ENCODE assay signal across 8 cellular contexts in genomic region chr3:61358364-61358763, GRCh38.
A peak's percentile ranks its signal among the peaks of the same experiment; 100 is the strongest.
DNase-seq lines count a peak whose midpoint lies in the region; ATAC-seq and TF ChIP-seq lines count a peak whose summit lies in the region.

No MANE protein-coding gene starts in this region.

- H3K27me3 ChIP-seq in WERI-Rb-1 (ENCODE audit: insufficient read depth, low read depth, severe bottlenecking) = no peaks in the 10 kb centered on the region

- H3K9me3 ChIP-seq in WERI-Rb-1 (ENCODE audit: severe bottlenecking) = no peaks in the 10 kb centered on the region

- no peaks in the 10 kb centered on the region for H3K36me3 ChIP-seq in WERI-Rb-1

- ATAC-seq in GM19351 (IDR thresholded peaks at IDR 0.05; ENCODE audit: unreplicated experiment) (peak; percentile 99), HG03060 (IDR thresholded peaks at IDR 0.05; ENCODE audit: low read depth, unreplicated experiment) (peak; percentile 92)

- H3K27ac ChIP-seq in WERI-Rb-1 = no peak overlapping the region

- DNase-seq in WERI-Rb-1 (peak; percentile 28), mucosa of gallbladder (ENCODE audit: low spot score) (peak; percentile 82), HuH-7.5 (ENCODE audit: low spot score) (no peak), dermis blood vessel endothelial cell (no peak), NCI-H526 treated with DMSO at 0.1 percent for 48 hours (lab: John Stamatoyannopoulos, UW) (no peak)
- DNase-seq in stimulated activated CD8-positive, alpha-beta memory T cell treated with anti-CD3 and anti-CD28 coated beads, Interleukin-4, amount 100 ng/mL, for 48 hours = no peak

- H3K4me3 ChIP-seq in WERI-Rb-1 (ENCODE audit: low read depth, low read length) = no peak overlapping the region

- no peak for TF ChIP-seq CTCF in WERI-Rb-1 (IDR thresholded peaks at IDR 0.05; ENCODE audit: low read depth, low read length)

Comparison
In these comparisons a context has a peak if more than half of its experiments do, and no peak if none do; other contexts are left out.
1. DNase-seq: peak in WERI-Rb-1 (single experiment) and mucosa of gallbladder (single experiment); none in stimulated activated CD8-positive, alpha-beta memory T cell treated with anti-CD3 and anti-CD28 coated beads, Interleukin-4, amount 100 ng/mL, for 48 hours (single experiment), HuH-7.5 (single experiment), dermis blood vessel endothelial cell (single experiment) and NCI-H526 treated with DMSO at 0.1 percent for 48 hours (single experiment).